Comparison of ENCODE assay signal across 1 cellular context in genomic region chr12:57940915-57941164, GRCh38.
TF ChIP-seq lines count a peak whose summit lies in the region.

No MANE protein-coding gene starts in this region.

TF ChIP-seq in H1, 55 proteins besides CTCF, POLR2A, EP300 and RAD21 (continued from another document):
- TF ChIP-seq USF2 (IDR thresholded peaks at IDR 0.05; ENCODE audit: low read length): no peak
- no peak for TF ChIP-seq JUND (IDR thresholded peaks at IDR 0.05; ENCODE audit: low read length)
- TF ChIP-seq BRCA1 (IDR thresholded peaks at IDR 0.05; ENCODE audit: low read depth, low read length): no peak
- TF ChIP-seq TAF1 (IDR thresholded peaks at IDR 0.05; ENCODE audit: low read depth, low read length): no peak
- TF ChIP-seq GTF2F1 (IDR thresholded peaks at IDR 0.05; ENCODE audit: borderline replicate concordance, low read depth, low read length): no peak
- no peak for TF ChIP-seq CREB1 (IDR thresholded peaks at IDR 0.05)
- no peak for TF ChIP-seq RBBP5 (IDR thresholded peaks at IDR 0.05; ENCODE audit: borderline replicate concordance, low read depth, low read length)
- no peak for TF ChIP-seq SRF (IDR thresholded peaks at IDR 0.05; ENCODE audit: low read depth, low read length)
- TF ChIP-seq MAFK (IDR thresholded peaks at IDR 0.05; ENCODE audit: low read depth, low read length): no peak
- TF ChIP-seq CEBPB (IDR thresholded peaks at IDR 0.05; ENCODE audit: low read depth, low read length): no peak
- no peak for TF ChIP-seq BCL11A (IDR thresholded peaks at IDR 0.05; ENCODE audit: low read depth in 2 of 2, low read length in 2 of 2)
